Comparison of ENCODE assay signal across 8 cellular contexts in genomic region chr20:5118220-5119142, GRCh38. TPM values are rescaled to one million over a fixed set of nuclear protein-coding genes. Genes with fewer than 3 reads are reported as not detected.
DNase-seq lines count a peak whose midpoint lies in the region; ATAC-seq and TF ChIP-seq lines count a peak whose summit lies in the region.

No MANE protein-coding gene starts in this region.

- H3K4me1 ChIP-seq in GM23338 (ENCODE audit: insufficient read depth), result peaks cover 12% of the 10 kb centered on the region
- H3K4me1 ChIP-seq in SJCRH30, result 0 out of 2 replicates have a peak, but pooled peaks cover 2% of the 10 kb centered on the region
- peaks cover 15% of the 10 kb centered on the region for H3K4me1 ChIP-seq in skeletal muscle satellite cell (ENCODE audit: control insufficient read depth, insufficient read depth, low read length)

- H3K4me3 ChIP-seq in GM23338 (peak overlapping the region; percentile 98), SJCRH30 (peak overlapping the region; percentile 89), fibroblast of pulmonary artery (replicated peaks; ENCODE audit: low read depth, low read length) (peak overlapping the region; percentile 97), skeletal muscle satellite cell (ENCODE audit: low read length) (peak overlapping the region; percentile 87)

- no peak overlapping the region for H2AFZ ChIP-seq in GM23338

- H3K4me1 Mint-ChIP-seq in GM23338, result peaks cover 42% of the 10 kb centered on the region

- H3K9me3 Mint-ChIP-seq in GM23338, result no peaks in the 10 kb centered on the region

- peak overlapping the region; percentile 98 for H3K27ac ChIP-seq in GM23338 (ENCODE audit: low read depth)
- peak overlapping the region; percentile 89 for H3K27ac ChIP-seq in SJCRH30

- DNase-seq in GM23338 (ENCODE audit: low spot score) (no peak), SJCRH30 (peak in 1 of 2 experiments; percentile 17), fibroblast of pulmonary artery (ENCODE audit: low read depth) (no peak), DMS153 treated with DMSO at 0.1 percent for 48 hours (lab: John Stamatoyannopoulos, UW; ENCODE audit: unreplicated experiment) (no peak), LoVo (ENCODE audit: low spot score) (no peak)

- H3K4me2 ChIP-seq in GM23338 (peak overlapping the region; percentile 84), skeletal muscle satellite cell (ENCODE audit: low read length) (peak overlapping the region; percentile 89)

- ATAC-seq in GM23338, result no peak
- ATAC-seq in GM19395 (IDR thresholded peaks at IDR 0.05; ENCODE audit: unreplicated experiment), result no peak
- no peak for ATAC-seq in HG03469 (IDR thresholded peaks at IDR 0.05; ENCODE audit: unreplicated experiment)

- TF ChIP-seq CTCF in GM23338 (conservative IDR thresholded peaks at IDR 0.05; ENCODE audit: low read depth in 2 of 2) (no peak), fibroblast of pulmonary artery (IDR thresholded peaks at IDR 0.05; ENCODE audit: low read length, missing control alignments) (no peak)

- H3K9me3 ChIP-seq in SJCRH30 (replicated peaks) (no peaks in the 10 kb centered on the region), skeletal muscle satellite cell (replicated peaks; ENCODE audit: low read length) (no peaks in the 10 kb centered on the region)

- peaks cover 37% of the 10 kb centered on the region for H3F3A ChIP-seq in GM23338 (replicated peaks; ENCODE audit: low read depth)

- H3K27me3 Mint-ChIP-seq in GM23338 (ENCODE audit: insufficient read depth, low read depth, poor library complexity), result peaks cover 13% of the 10 kb centered on the region

- H3K9ac ChIP-seq in skeletal muscle satellite cell (ENCODE audit: low read depth, low read length), result peak overlapping the region; percentile 85

- H3K27ac Mint-ChIP-seq in GM23338, result peak overlapping the region; percentile 99

- H3K36me3 ChIP-seq in GM23338 (ENCODE audit: insufficient read depth) (peaks cover 44% of the 10 kb centered on the region), SJCRH30 (peaks cover 56% of the 10 kb centered on the region), skeletal muscle satellite cell (ENCODE audit: insufficient read depth, low read length) (peaks cover 31% of the 10 kb centered on the region)

- peaks cover 59% of the 10 kb centered on the region for H3K36me3 Mint-ChIP-seq in GM23338 (ENCODE audit: low read depth)

- no peaks in the 10 kb centered on the region for H3K27me3 ChIP-seq in GM23338 (ENCODE audit: insufficient read depth)
- no peaks in the 10 kb centered on the region for H3K27me3 ChIP-seq in SJCRH30
- H3K27me3 ChIP-seq in skeletal muscle satellite cell (ENCODE audit: control insufficient read depth, insufficient read depth, low read length), result no peaks in the 10 kb centered on the region

- peak overlapping the region; percentile 95 for H3K4me3 Mint-ChIP-seq in GM23338

- H4K20me1 ChIP-seq in GM23338 (replicated peaks; ENCODE audit: insufficient read depth), result peaks cover 41% of the 10 kb centered on the region

- H3K79me2 ChIP-seq in GM23338 (replicated peaks; ENCODE audit: insufficient read depth), result peaks cover 47% of the 10 kb centered on the region

- H3K9me2 ChIP-seq in GM23338 (ENCODE audit: insufficient read depth), result no peaks in the 10 kb centered on the region

TF ChIP-seq in GM23338, 12 proteins besides CTCF, POLR2A, EP300 and RAD21 (continues in another document):
- TF ChIP-seq CREB1 (CRISPR knock-in tag; IDR thresholded peaks at IDR 0.05; ENCODE audit: low read depth), result no peak
- TF ChIP-seq EZH2phosphoT487 (IDR thresholded peaks at IDR 0.05; ENCODE audit: unreplicated experiment), result no peak
- TF ChIP-seq EZH2 (IDR thresholded peaks at IDR 0.05; ENCODE audit: low read depth, unreplicated experiment), result no peak
- TF ChIP-seq JUNB (IDR thresholded peaks at IDR 0.05; ENCODE audit: unreplicated experiment), result no peak
- TF ChIP-seq REST (IDR thresholded peaks at IDR 0.05; ENCODE audit: unreplicated experiment), result no peak
- no peak for TF ChIP-seq STAT1 (IDR thresholded peaks at IDR 0.05; ENCODE audit: unreplicated experiment)
- no peak for TF ChIP-seq ETS1 (IDR thresholded peaks at IDR 0.05)
- no peak for TF ChIP-seq ZNF331 (CRISPR knock-in tag; IDR thresholded peaks at IDR 0.05; ENCODE audit: low read depth)
- no peak for TF ChIP-seq POLR2AphosphoS5 (IDR thresholded peaks at IDR 0.05; ENCODE audit: low read depth)
- no peak for TF ChIP-seq ZNF114 (CRISPR knock-in tag; IDR thresholded peaks at IDR 0.05)

RNA-seq across cellular contexts. Expression of gene PCNA, which starts 1.3 kb away (rescaled TPM):
- 413 and 428 TPM in 2 replicates for total RNA-seq in GM23338 (2014; rRNA removed; shearing (Covaris generic))
- 349 and 353 TPM in 2 replicates for polyA plus RNA-seq in GM23338 (2016; fragmentation: Nextera tagmentation; extraction: Ambion mirVana)
- total RNA-seq in SJCRH30 (2014; rRNA removed; shearing (Covaris generic)), result 431 and 450 TPM in 2 replicates
- total RNA-seq in skeletal muscle satellite cell (2012; rRNA removed), result 183 and 194 TPM in 2 replicates

RNA-seq across cellular contexts. Expression of gene TMEM230, which starts 5.6 kb away (rescaled TPM):
- 93.4 and 102 TPM in 2 replicates for total RNA-seq in GM23338 (2014; rRNA removed; shearing (Covaris generic))
- 110 and 113 TPM in 2 replicates for polyA plus RNA-seq in GM23338 (2016; fragmentation: Nextera tagmentation; extraction: Ambion mirVana)
- total RNA-seq in SJCRH30 (2014; rRNA removed; shearing (Covaris generic)), result 162 and 165 TPM in 2 replicates
- total RNA-seq in skeletal muscle satellite cell (2012; rRNA removed), result 89.7 and 117 TPM in 2 replicates

RNA-seq across cellular contexts. Expression of gene CDS2, which starts 8.3 kb away (rescaled TPM):
- total RNA-seq in GM23338 (2014; rRNA removed; shearing (Covaris generic)), result 40.1 and 40.8 TPM in 2 replicates
- 16.8 and 17.5 TPM in 2 replicates for polyA plus RNA-seq in GM23338 (2016; fragmentation: Nextera tagmentation; extraction: Ambion mirVana)
- 29.1 and 30.1 TPM in 2 replicates for total RNA-seq in SJCRH30 (2014; rRNA removed; shearing (Covaris generic))
- 18.3 and 21.0 TPM in 2 replicates for total RNA-seq in skeletal muscle satellite cell (2012; rRNA removed)
